Comparison of ENCODE assay signal across 8 cellular contexts in genomic region chr19:41352609-41353465, GRCh38. TPM values are rescaled to one million over a fixed set of nuclear protein-coding genes. Genes with fewer than 3 reads are reported as not detected.
A peak's percentile ranks its signal among the peaks of the same experiment; 100 is the strongest.
DNase-seq lines count a peak whose midpoint lies in the region; ATAC-seq and TF ChIP-seq lines count a peak whose summit lies in the region.

No MANE protein-coding gene starts in this region.

- TF ChIP-seq CTCF in VCaP (conservative IDR thresholded peaks at IDR 0.05): peak; percentile 23; the same call in 1 of the 2 replicates
- TF ChIP-seq CTCF in cardiac fibroblast (IDR thresholded peaks at IDR 0.05; ENCODE audit: low read depth, low read length): peak; percentile 45

- no peak overlapping the region; the same call in 1 of the 2 replicates for H3K27ac ChIP-seq in VCaP

- peak overlapping the region; percentile 81 for H3K4me3 ChIP-seq in Jurkat, Clone E6-1 (ENCODE audit: low read length)
- H3K4me3 ChIP-seq in cardiac fibroblast (replicated peaks in 1 of 2; ENCODE audit: low read depth in 2 of 2, low read length in 2 of 2): peak overlapping the region; percentile 86 to 93

- DNase-seq in ELF-1 (ENCODE audit: low read depth, low spot score): peak; percentile 65
- DNase-seq in Jurkat, Clone E6-1 (ENCODE audit: low read depth, low spot score): no peak
- peak; percentile 56 to 57 for DNase-seq in cardiac fibroblast (ENCODE audit: low read depth in 2 of 2)
- DNase-seq in kidney tubule cell (ENCODE audit: low spot score): peak; percentile 65
- peak; percentile 68 for DNase-seq in stimulated activated CD4-positive, alpha-beta T cell treated with anti-CD3 and anti-CD28 coated beads, Interleukin-2, amount 100 ng/mL, for 4 hours (ENCODE audit: low read depth)
- DNase-seq in NCI-H2081 (lab: John Stamatoyannopoulos, UW): no peak

- no peak for ATAC-seq in HG03196 (IDR thresholded peaks at IDR 0.05; ENCODE audit: unreplicated experiment)

RNA-seq across cellular contexts. Expression of gene TGFB1, which starts 0.9 kb away (rescaled TPM):
- 113 TPM for polyA plus RNA-seq in Jurkat, Clone E6-1 (2012; ENCODE audit: insufficient read depth, insufficient read length)

RNA-seq across cellular contexts. Expression of gene B9D2, which starts 11.1 kb away (rescaled TPM):
- polyA plus RNA-seq in Jurkat, Clone E6-1 (2012; ENCODE audit: insufficient read depth, insufficient read length): 8.8 TPM

RNA-seq across cellular contexts. Expression of gene TMEM91, which starts 23.5 kb away (rescaled TPM):
- 12.0 TPM for polyA plus RNA-seq in Jurkat, Clone E6-1 (2012; ENCODE audit: insufficient read depth, insufficient read length)

RNA-seq across cellular contexts. Expression of gene CCDC97, which starts 42.9 kb away (rescaled TPM):
- polyA plus RNA-seq in Jurkat, Clone E6-1 (2012; ENCODE audit: insufficient read depth, insufficient read length): 25.3 TPM

RNA-seq across cellular contexts. Expression of gene EXOSC5, which starts 44.3 kb away (rescaled TPM):
- 97.8 TPM for polyA plus RNA-seq in Jurkat, Clone E6-1 (2012; ENCODE audit: insufficient read depth, insufficient read length)

Comparison
In these comparisons a context has a peak if more than half of its experiments do, and no peak if none do; other contexts are left out.
1. DNase-seq: peak in ELF-1 (single experiment), cardiac fibroblast (2 of 2), kidney tubule cell (single experiment) and stimulated activated CD4-positive, alpha-beta T cell treated with anti-CD3 and anti-CD28 coated beads, Interleukin-2, amount 100 ng/mL, for 4 hours (single experiment); none in Jurkat, Clone E6-1 (single experiment) and NCI-H2081 (0 of 2).